In genomic region chr3:23583980-23584736, GRCh38 we compare ENCODE assay signal across 29 cellular contexts.
"Had no signal": no experiment of that assay in that cellular context is flagged by ENCODE, and none has a peak within 500 bp of the region (broad histone marks: within the 10 kb centered on the region; RNA-seq: fewer than 3 reads in every experiment).

No MANE protein-coding gene starts in this region.

- H3K9me3 Mint-ChIP-seq: activated CD4-positive, alpha-beta memory T cell treated with anti-CD3 and anti-CD28 coated beads, Interleukin-2, amount 10 ng/mL, durations not matched to agents 7 days and 5 days; activated naive CD4-positive, alpha-beta T cell treated with anti-CD3 and anti-CD28 coated beads, Interleukin-2, amount 10 ng/mL, durations not matched to agents 7 days and 5 days had no signal

- FAIRE-seq: endometrium, endothelial cell of umbilical vein, frontal cortex had no signal

- H3K4me3 Mint-ChIP-seq: activated CD4-positive, alpha-beta memory T cell treated with anti-CD3 and anti-CD28 coated beads, Interleukin-2, amount 10 ng/mL, durations not matched to agents 7 days and 5 days; activated CD4-positive, alpha-beta T cell treated with anti-CD3 and anti-CD28 coated beads, Interleukin-2, amount 10 ng/mL, durations not matched to agents 7 days and 5 days; activated naive CD4-positive, alpha-beta T cell treated with anti-CD3 and anti-CD28 coated beads, Interleukin-2, amount 10 ng/mL, durations not matched to agents 7 days and 5 days; activated naive CD8-positive, alpha-beta T cell treated with anti-CD3 and anti-CD28 coated beads, Interleukin-2, amount 10 ng/mL, durations not matched to agents 7 days and 5 days; activated T-cell treated with anti-CD3 and anti-CD28 coated beads, Interleukin-2, amount 50 U/mL, for 24 hours; activated T-cell treated with anti-CD3 and anti-CD28 coated beads, Interleukin-2, amount 50 U/mL, for 72 hours; brain had no signal

- H3K4me3 ChIP-seq: ascending aorta, breast epithelium, cardiac muscle cell, colonic mucosa had no signal

- H3K36me3 Mint-ChIP-seq: activated naive CD4-positive, alpha-beta T cell treated with anti-CD3 and anti-CD28 coated beads, Interleukin-2, amount 10 ng/mL, durations not matched to agents 7 days and 5 days; activated naive CD4-positive, alpha-beta T cell treated with anti-CD3 and anti-CD28 coated beads, Interleukin-2, amount 50 U/mL, for 72 hours had no signal

- H3K27ac Mint-ChIP-seq: activated CD4-positive, alpha-beta memory T cell treated with anti-CD3 and anti-CD28 coated beads, Interleukin-2, amount 10 ng/mL, durations not matched to agents 7 days and 5 days; activated CD4-positive, alpha-beta T cell treated with anti-CD3 and anti-CD28 coated beads, Interleukin-2, amount 10 ng/mL, durations not matched to agents 7 days and 5 days; activated naive CD4-positive, alpha-beta T cell treated with anti-CD3 and anti-CD28 coated beads, Interleukin-2, amount 10 ng/mL, durations not matched to agents 7 days and 5 days; activated naive CD4-positive, alpha-beta T cell treated with anti-CD3 and anti-CD28 coated beads, Interleukin-2, amount 50 U/mL, for 72 hours; activated naive CD8-positive, alpha-beta T cell treated with anti-CD3 and anti-CD28 coated beads, Interleukin-2, amount 10 ng/mL, durations not matched to agents 7 days and 5 days; activated T-cell treated with anti-CD3 and anti-CD28 coated beads, Interleukin-2, amount 50 U/mL, for 24 hours; brain had no signal

- H3K36me3 ChIP-seq: ascending aorta, breast epithelium, cardiac muscle cell, colonic mucosa had no signal

- H3K9me3 ChIP-seq: ascending aorta, breast epithelium, colonic mucosa had no signal

- H3K27me3 Mint-ChIP-seq: activated CD4-positive, alpha-beta memory T cell treated with anti-CD3 and anti-CD28 coated beads, Interleukin-2, amount 10 ng/mL, durations not matched to agents 7 days and 5 days; activated CD4-positive, alpha-beta T cell treated with anti-CD3 and anti-CD28 coated beads, Interleukin-2, amount 10 ng/mL, durations not matched to agents 7 days and 5 days; activated naive CD4-positive, alpha-beta T cell treated with anti-CD3 and anti-CD28 coated beads, Interleukin-2, amount 10 ng/mL, durations not matched to agents 7 days and 5 days; activated naive CD8-positive, alpha-beta T cell treated with anti-CD3 and anti-CD28 coated beads, Interleukin-2, amount 10 ng/mL, durations not matched to agents 7 days and 5 days; activated T-cell treated with anti-CD3 and anti-CD28 coated beads, Interleukin-2, amount 50 U/mL, for 24 hours had no signal

- H3K4me1 Mint-ChIP-seq: activated CD4-positive, alpha-beta memory T cell treated with anti-CD3 and anti-CD28 coated beads, Interleukin-2, amount 10 ng/mL, durations not matched to agents 7 days and 5 days; activated CD4-positive, alpha-beta T cell treated with anti-CD3 and anti-CD28 coated beads, Interleukin-2, amount 10 ng/mL, durations not matched to agents 7 days and 5 days; activated naive CD4-positive, alpha-beta T cell treated with anti-CD3 and anti-CD28 coated beads, Interleukin-2, amount 10 ng/mL, durations not matched to agents 7 days and 5 days; activated naive CD8-positive, alpha-beta T cell treated with anti-CD3 and anti-CD28 coated beads, Interleukin-2, amount 10 ng/mL, durations not matched to agents 7 days and 5 days; brain had no signal

- H3K27me3 ChIP-seq: ascending aorta, breast epithelium, cardiac muscle cell, colonic mucosa had no signal

- ATAC-seq: activated naive CD4-positive, alpha-beta T cell treated with anti-CD3 and anti-CD28 coated beads, Interleukin-2, amount 50 U/mL, for 72 hours; activated T-cell treated with anti-CD3 and anti-CD28 coated beads, Interleukin-2, amount 50 U/mL, for 72 hours had no signal

- DNase-seq: activated CD4-positive, alpha-beta memory T cell treated with anti-CD3 and anti-CD28 coated beads, Interleukin-2, amount 10 ng/mL, durations not matched to agents 7 days and 5 days; activated CD4-positive, alpha-beta T cell treated with anti-CD3 and anti-CD28 coated beads for 1 hour; activated CD4-positive, alpha-beta T cell treated with anti-CD3 and anti-CD28 coated beads for 4 hours; activated CD4-positive, alpha-beta T cell treated with anti-CD3 and anti-CD28 coated beads, Interleukin-2, amount 10 ng/mL, durations not matched to agents 7 days and 5 days; activated CD4-positive, alpha-beta T cell treated with anti-CD3 and anti-CD28 coated beads, Interleukin-2, amount 50 U/mL, for 4 hours; activated CD8-positive, alpha-beta memory T cell treated with anti-CD3 and anti-CD28 coated beads, Interleukin-2, amount 50 U/mL, for 48 hours; activated gamma-delta T cell; activated naive CD4-positive, alpha-beta T cell; activated naive CD4-positive, alpha-beta T cell treated with anti-CD3 and anti-CD28 coated beads, Interleukin-2, amount 10 ng/mL, durations not matched to agents 7 days and 5 days; activated naive CD8-positive, alpha-beta T cell treated with anti-CD3 and anti-CD28 coated beads, Interleukin-2, amount 10 ng/mL, durations not matched to agents 7 days and 5 days; activated T-cell treated with anti-CD3 and anti-CD28 coated beads for 4 hours; activated T-cell treated with anti-CD3 and anti-CD28 coated beads, Interleukin-2, amount 50 U/mL, for 24 hours; activated T-cell treated with anti-CD3 and anti-CD28 coated beads, Interleukin-2, amount 50 U/mL, for 72 hours; central memory CD4-positive, alpha-beta T cell; cerebellar nuclear complex; colonic mucosa; effector CD8-positive, alpha-beta T cell; foreskin fibroblast; head of caudate nucleus; T-helper 2 cell had no signal

- H3K4me1 ChIP-seq: ascending aorta, breast epithelium, colonic mucosa had no signal

- H3K27ac ChIP-seq: ascending aorta, breast epithelium, cardiac muscle cell, colonic mucosa, epithelial cell of prostate had no signal
